Comparison of ENCODE assay signal across 1 cellular context in genomic region chr14:88481794-88482193, GRCh38.
TF ChIP-seq lines count a peak whose summit lies in the region.

No MANE protein-coding gene starts in this region.

TF ChIP-seq in HepG2, 621 proteins besides CTCF, POLR2A, EP300 and RAD21 (continued from another document):
- TF ChIP-seq HNF1B (CRISPR knock-in tag; IDR thresholded peaks at IDR 0.05) (no peak), ZNF296 (CRISPR knock-in tag; conservative IDR thresholded peaks at IDR 0.05) (no peak), ZNF7 (CRISPR knock-in tag; IDR thresholded peaks at IDR 0.05) (no peak), NKX3-1 (CRISPR knock-in tag; IDR thresholded peaks at IDR 0.05) (no peak), MXD4 (CRISPR knock-in tag; IDR thresholded peaks at IDR 0.05) (no peak), RXRA (CRISPR knock-in tag; IDR thresholded peaks at IDR 0.05) (no peak), RXRB (CRISPR knock-in tag; IDR thresholded peaks at IDR 0.05; ENCODE audit: borderline replicate concordance) (no peak), ZNF354B (CRISPR knock-in tag; IDR thresholded peaks at IDR 0.05) (no peak), ZNF263 (CRISPR knock-in tag; IDR thresholded peaks at IDR 0.05) (no peak)
TF ChIP-seq in HepG2: peak in this region for 0.
